24 cellular contexts compared by ENCODE assay signal in the genomic region with DNA sequence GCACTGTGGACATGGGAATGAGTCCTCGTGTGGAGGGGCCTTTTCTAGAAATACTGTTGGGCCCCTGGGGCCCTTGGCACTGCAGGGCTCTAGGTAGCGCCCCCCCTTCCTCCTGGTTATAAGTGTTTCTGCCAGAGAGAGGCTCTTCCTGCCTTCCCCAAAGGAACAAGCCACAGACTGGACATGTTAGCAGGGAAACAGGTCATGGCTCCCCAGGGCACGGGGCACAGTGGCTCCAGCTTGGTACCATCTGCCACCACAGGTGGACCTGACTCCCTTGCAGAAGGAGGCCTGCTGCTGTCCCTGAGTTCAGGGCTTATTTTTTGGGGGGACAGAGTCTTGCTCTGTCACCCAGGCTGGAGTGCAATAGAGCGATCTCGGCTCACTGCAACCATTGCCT.
"Had no signal": no experiment of that assay in that cellular context is flagged by ENCODE, and none has a peak within 500 bp of the region (broad histone marks: within the 10 kb centered on the region; RNA-seq: fewer than 3 reads in every experiment).

No MANE protein-coding gene starts in this region.

- ATAC-seq: activated T-cell treated with anti-CD3 and anti-CD28 coated beads, Interleukin-2, amount 50 U/mL, for 4 hours; PC-3; T-helper 17 cell had no signal

- H3K27me3 ChIP-seq: brain microvascular endothelial cell, cardiac muscle cell had no signal

- DNase-seq: activated B cell treated with CpG ODN at 0.5 μM for 24 hours; activated CD4-positive, alpha-beta T cell treated with anti-CD3 and anti-CD28 coated beads for 1 hour; activated CD4-positive, alpha-beta T cell treated with anti-CD3 and anti-CD28 coated beads, Interleukin-2, amount 10 ng/mL, durations not matched to agents 24 days and 14 days; activated CD4-positive, alpha-beta T cell treated with anti-CD3 and anti-CD28 coated beads, Interleukin-2, amount 50 U/mL, for 48 hours; activated CD8-positive, alpha-beta memory T cell treated with anti-CD3 and anti-CD28 coated beads for 24 hours; activated effector memory CD4-positive, alpha-beta T cell treated with anti-CD3 and anti-CD28 coated beads, Interleukin-2, amount 50 U/mL, for 16 hours; activated naive CD4-positive, alpha-beta T cell treated with Interleukin-2 at 50 U/mL for 16 hours; activated T-cell treated with anti-CD3 and anti-CD28 coated beads, Interleukin-2, amount 50 U/mL, for 4 hours; amygdala; brain microvascular endothelial cell; Kasumi-1; KBM-7; NCI-H1105 treated with DMSO at 0.1 percent for 48 hours; NCI-H146; NCI-H187 treated with DMSO at 0.1 percent for 48 hours; NCI-H2081 treated with DMSO at 0.1 percent for 48 hours; NCI-H446; NCI-H524; PC-3; SHP77 treated with DMSO at 0.1 percent for 48 hours; T-helper 17 cell; T-helper 9 cell had no signal

- H3K27ac ChIP-seq: brain microvascular endothelial cell, cardiac muscle cell had no signal

- FAIRE-seq: RCC 7860 had no signal

- H3K4me3 ChIP-seq: cardiac muscle cell had no signal

- H3K36me3 ChIP-seq: brain microvascular endothelial cell had no signal
